ENCODE assay signal across 25 cellular contexts in the genomic region with DNA sequence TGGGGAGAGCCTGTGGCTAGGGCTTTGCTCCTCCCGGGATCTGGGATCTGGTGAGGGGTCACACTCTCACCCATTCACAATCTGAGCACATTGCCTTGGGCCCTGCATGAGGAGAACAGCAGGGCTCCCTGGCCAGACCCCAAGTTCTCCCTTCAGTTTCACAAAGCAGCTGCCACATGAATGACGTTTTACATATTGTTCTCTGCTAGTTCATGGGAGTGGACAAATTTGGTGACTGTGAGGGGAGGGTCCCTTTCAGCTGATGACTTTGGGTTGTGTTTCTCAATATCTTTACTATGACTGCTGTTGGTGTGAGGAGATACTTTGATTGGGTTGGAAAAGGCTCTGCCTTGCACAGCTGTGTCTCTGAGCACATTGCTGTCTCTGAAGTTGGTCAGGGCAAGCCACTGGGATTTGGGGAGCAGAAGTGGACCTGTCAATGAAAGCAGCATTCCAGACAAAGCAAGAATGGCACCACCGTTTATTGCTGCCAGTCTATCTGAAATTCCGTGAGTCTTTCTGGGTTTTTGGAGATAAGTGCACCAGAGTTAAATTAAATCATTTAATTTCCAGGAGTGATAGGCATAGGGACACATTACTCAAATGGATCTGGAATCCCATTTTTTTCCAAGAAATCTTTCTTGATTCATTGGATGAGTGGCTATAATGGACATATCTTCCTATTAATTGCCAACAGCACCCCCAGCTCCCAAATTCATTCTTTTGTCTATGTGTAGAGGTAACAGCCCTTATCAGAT. TPM values are rescaled to one million over a fixed set of nuclear protein-coding genes. Genes with fewer than 3 reads are reported as not detected.
DNase-seq lines count a peak whose midpoint lies in the region; ATAC-seq and TF ChIP-seq lines count a peak whose summit lies in the region.
"Had no signal": no experiment of that assay in that cellular context is flagged by ENCODE, and none has a peak within 500 bp of the region (broad histone marks: within the 10 kb centered on the region; RNA-seq: fewer than 3 reads in every experiment).

No MANE protein-coding gene starts in this region.

- H3K27me3 Mint-ChIP-seq in CD4-positive, alpha-beta T cell, result no peaks in the 10 kb centered on the region

- no peak for ATAC-seq in CD4-positive, alpha-beta T cell (ENCODE audit: poor library complexity)
- ATAC-seq: activated CD8-positive, alpha-beta T cell treated with anti-CD3 and anti-CD28 coated beads, Interleukin-2, amount 10 ng/mL, durations not matched to agents 7 days and 5 days; activated T-cell treated with anti-CD3 and anti-CD28 coated beads, Interleukin-2, amount 50 U/mL, for 4 hours; GM23338; lower lobe of right lung; stimulated activated naive CD8-positive, alpha-beta T cell treated with anti-CD3 and anti-CD28 coated beads, Interleukin-15, amount 100 ng/mL, for 72 hours; T-helper 17 cell had no signal

- no peaks in the 10 kb centered on the region for H3K4me1 Mint-ChIP-seq in CD4-positive, alpha-beta T cell (ENCODE audit: low read depth)
- H3K4me1 Mint-ChIP-seq: activated naive CD4-positive, alpha-beta T cell treated with anti-CD3 and anti-CD28 coated beads, Interleukin-2, amount 10 ng/mL, durations not matched to agents 7 days and 5 days; GM23338; stimulated activated naive CD8-positive, alpha-beta T cell treated with anti-CD3 and anti-CD28 coated beads, Interleukin-15, amount 100 ng/mL, for 72 hours; T-helper 17 cell had no signal

- WGBS in suprapubic skin, result 66% methylated on average over 4 of the region's 4 CpGs

- H3K36me3 ChIP-seq in right atrium auricular region (peaks cover 12% of the 10 kb centered on the region), suprapubic skin (peaks cover 3% of the 10 kb centered on the region)
- H3K36me3 ChIP-seq: colonic mucosa, lower lobe of right lung, ovary, WERI-Rb-1 had no signal

- H3K9me3 Mint-ChIP-seq in CD4-positive, alpha-beta T cell, result no peaks in the 10 kb centered on the region
- H3K9me3 Mint-ChIP-seq: activated naive CD4-positive, alpha-beta T cell treated with anti-CD3 and anti-CD28 coated beads, Interleukin-2, amount 10 ng/mL, durations not matched to agents 7 days and 5 days; activated T-cell treated with anti-CD3 and anti-CD28 coated beads, Interleukin-2, amount 50 U/mL, for 4 hours; GM23338; stimulated activated naive CD8-positive, alpha-beta T cell treated with anti-CD3 and anti-CD28 coated beads, Interleukin-15, amount 100 ng/mL, for 72 hours had no signal

- H3K27me3 ChIP-seq in right atrium auricular region (no peaks in the 10 kb centered on the region), suprapubic skin (no peaks in the 10 kb centered on the region)
- H3K27me3 ChIP-seq in CD4-positive, alpha-beta T cell (ENCODE audit: control insufficient read depth, insufficient read depth, low read length), result no peaks in the 10 kb centered on the region
- H3K27me3 ChIP-seq: colonic mucosa, ovary had no signal

- no peak for TF ChIP-seq EP300 in suprapubic skin (IDR thresholded peaks at IDR 0.05)

- H3K27ac ChIP-seq in right atrium auricular region (peak overlapping the region; percentile 72 to 76), suprapubic skin (peak overlapping the region; percentile 38)
- no peak overlapping the region for H3K27ac ChIP-seq in CD4-positive, alpha-beta T cell (ENCODE audit: low read depth, low read length)
- H3K27ac ChIP-seq: 22Rv1, colonic mucosa, KMS-11, lower lobe of right lung, ovary, WERI-Rb-1 had no signal

- no peak overlapping the region for H3K27ac Mint-ChIP-seq in CD4-positive, alpha-beta T cell
- H3K27ac Mint-ChIP-seq: activated CD8-positive, alpha-beta T cell treated with anti-CD3 and anti-CD28 coated beads, Interleukin-2, amount 10 ng/mL, durations not matched to agents 7 days and 5 days; activated naive CD4-positive, alpha-beta T cell treated with anti-CD3 and anti-CD28 coated beads, Interleukin-2, amount 10 ng/mL, durations not matched to agents 7 days and 5 days; T-helper 17 cell had no signal

- intact Hi-C loops in CD4-positive, alpha-beta T cell (cut with DNase I, micrococcal nuclease), result no loop called here

- peaks cover 0 to 47% of the 10 kb centered on the region in 2 donors for H3K4me1 ChIP-seq in right atrium auricular region
- H3K4me1 ChIP-seq in suprapubic skin, result peaks cover 32% of the 10 kb centered on the region
- H3K4me1 ChIP-seq: colonic mucosa had no signal

- TF ChIP-seq POLR2A in suprapubic skin (IDR thresholded peaks at IDR 0.05), result no peak

- DNase-seq in DMS 273 (lab: John Stamatoyannopoulos, UW; ENCODE audit: unreplicated experiment) (peak; percentile 31), DMS 273 treated with DMSO at 0.1 percent for 48 hours (lab: John Stamatoyannopoulos, UW) (no peak), fibroblast of gingiva (ENCODE audit: low read depth) (peak; percentile 65), right atrium auricular region (ENCODE audit: low spot score) (peak; percentile 85), suprapubic skin (ENCODE audit: low spot score in 2 of 2) (no peak), NCI-H1048 (lab: John Stamatoyannopoulos, UW) (no peak)
- DNase-seq in CD4-positive, alpha-beta T cell, result no peak
- DNase-seq in activated CD4-positive, alpha-beta T cell treated with anti-CD3 and anti-CD28 coated beads for 4 hours, result no peak
- DNase-seq: activated CD8-positive, alpha-beta T cell treated with anti-CD3 and anti-CD28 coated beads, Interleukin-2, amount 10 ng/mL, durations not matched to agents 7 days and 5 days; activated naive CD4-positive, alpha-beta T cell treated with anti-CD3 and anti-CD28 coated beads, Interleukin-2, amount 10 ng/mL, durations not matched to agents 7 days and 5 days; activated T-cell treated with anti-CD3 and anti-CD28 coated beads, Interleukin-2, amount 50 U/mL, for 4 hours; colonic mucosa; lower lobe of right lung; NCI-H1105 treated with DMSO at 0.1 percent for 48 hours; NCI-H2107; NCI-H524; ovary; stimulated activated CD4-positive, alpha-beta T cell treated with anti-CD3 and anti-CD28 coated beads, Interleukin-4, amount 100 ng/mL, for 1 hour; stimulated activated naive CD8-positive, alpha-beta T cell treated with anti-CD3 and anti-CD28 coated beads, Interleukin-15, amount 100 ng/mL, for 72 hours; T-helper 17 cell; WERI-Rb-1 had no signal

- H3K36me3 Mint-ChIP-seq in CD4-positive, alpha-beta T cell (ENCODE audit: low read depth), result no peaks in the 10 kb centered on the region
- H3K36me3 Mint-ChIP-seq: activated naive CD4-positive, alpha-beta T cell treated with anti-CD3 and anti-CD28 coated beads, Interleukin-2, amount 10 ng/mL, durations not matched to agents 7 days and 5 days had no signal

- H3K4me3 Mint-ChIP-seq in CD4-positive, alpha-beta T cell, result no peak overlapping the region
- H3K4me3 Mint-ChIP-seq: activated CD8-positive, alpha-beta T cell treated with anti-CD3 and anti-CD28 coated beads, Interleukin-2, amount 10 ng/mL, durations not matched to agents 7 days and 5 days; activated naive CD4-positive, alpha-beta T cell treated with anti-CD3 and anti-CD28 coated beads, Interleukin-2, amount 10 ng/mL, durations not matched to agents 7 days and 5 days; activated T-cell treated with anti-CD3 and anti-CD28 coated beads, Interleukin-2, amount 50 U/mL, for 4 hours; GM23338; stimulated activated naive CD8-positive, alpha-beta T cell treated with anti-CD3 and anti-CD28 coated beads, Interleukin-15, amount 100 ng/mL, for 72 hours; T-helper 17 cell had no signal

- H3K9me3 ChIP-seq in right atrium auricular region, result no peaks in the 10 kb centered on the region
- H3K9me3 ChIP-seq in suprapubic skin, result no peaks in the 10 kb centered on the region
- no peaks in the 10 kb centered on the region for H3K9me3 ChIP-seq in CD4-positive, alpha-beta T cell (ENCODE audit: control insufficient read depth, low read length)
- H3K9me3 ChIP-seq: colonic mucosa, lower lobe of right lung, ovary had no signal

- H3K4me3 ChIP-seq in right atrium auricular region (peak overlapping the region; percentile 12 to 16), suprapubic skin (no peak overlapping the region)
- H3K4me3 ChIP-seq: colonic mucosa, GM23338, lower lobe of right lung, ovary, skin epidermis had no signal

- POLR2A ChIA-PET in CD4-positive, alpha-beta T cell (lab: Charles Lee), result no interaction called here

- TF ChIP-seq CTCF in right atrium auricular region (IDR thresholded peaks at IDR 0.05) (no peak), suprapubic skin (IDR thresholded peaks at IDR 0.05) (no peak)
- TF ChIP-seq CTCF in CD4-positive, alpha-beta T cell (IDR thresholded peaks at IDR 0.05), result no peak

- CTCF ChIA-PET in CD4-positive, alpha-beta T cell (lab: Charles Lee), result no interaction called here

RNA-seq across cellular contexts. Expression of gene TIMP4, which starts 10.3 kb away (rescaled TPM):
- total RNA-seq in right atrium auricular region (10 to 100 TPM; 29.1 to 31.1 TPM), suprapubic skin (10 to 100 TPM in 3 of 4 donors, 1 to 10 TPM in 1; 6.9 to 24.5 (median 16.5) TPM)
- total RNA-seq in CD4-positive, alpha-beta T cell, result not detected
- total RNA-seq: activated CD8-positive, alpha-beta T cell treated with anti-CD3 and anti-CD28 coated beads, Interleukin-2, amount 10 ng/mL, durations not matched to agents 7 days and 5 days; T-helper 17 cell had no signal

Comparison
In these comparisons a context has a peak if more than half of its experiments do, and no peak if none do; other contexts are left out.
1. DNase-seq: peak in DMS 273 (single experiment), fibroblast of gingiva (single experiment) and right atrium auricular region (single experiment); none in DMS 273 treated with DMSO at 0.1 percent for 48 hours (single experiment), suprapubic skin (0 of 2), NCI-H1048 (single experiment), CD4-positive, alpha-beta T cell (0 of 10) and activated CD4-positive, alpha-beta T cell treated with anti-CD3 and anti-CD28 coated beads for 4 hours (0 of 2).
2. RNA of gene TIMP4, which starts 10.3 kb away (total RNA-seq): 29.1 to 31.1 TPM in right atrium auricular region and 6.9 to 24.5 TPM in suprapubic skin; not detected in CD4-positive, alpha-beta T cell; every median in the first group is over 4 times any median in the second.